Comparison of ENCODE assay signal across 9 cellular contexts in the genomic region with DNA sequence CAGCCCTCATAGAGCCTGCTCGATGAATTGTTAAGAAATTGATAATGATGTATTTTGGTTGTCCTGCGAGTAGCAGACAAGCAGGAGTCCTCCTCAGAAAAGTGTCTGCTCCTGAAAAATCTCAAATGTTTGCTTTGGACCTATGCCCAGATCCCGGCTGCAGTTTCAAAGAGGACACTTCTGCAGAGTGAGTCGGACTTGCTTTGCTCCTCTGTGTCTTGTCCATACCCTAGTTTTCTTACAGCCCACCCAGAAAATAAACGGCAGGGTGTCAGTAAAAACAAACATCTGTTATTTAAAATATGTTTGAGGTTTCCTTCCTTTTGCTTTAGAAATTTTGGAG. TPM values are rescaled to one million over a fixed set of nuclear protein-coding genes. Genes with fewer than 3 reads are reported as not detected.
DNase-seq lines count a peak whose midpoint lies in the region; ATAC-seq and TF ChIP-seq lines count a peak whose summit lies in the region.
"Had no signal": no experiment of that assay in that cellular context is flagged by ENCODE, and none has a peak within 500 bp of the region (broad histone marks: within the 10 kb centered on the region; RNA-seq: fewer than 3 reads in every experiment).

No MANE protein-coding gene starts in this region.

- H3K4me3 Mint-ChIP-seq in stimulated activated effector memory CD8-positive, alpha-beta T cell treated with anti-CD3 and anti-CD28 coated beads, Interleukin-12 subunit alpha, Interleukin-12 subunit beta, amount 100 ng/mL, for 72 hours, result peak overlapping the region; percentile 89

- peaks cover 72% of the 10 kb centered on the region for H3K79me2 ChIP-seq in fibroblast of lung (ENCODE audit: control insufficient read depth, insufficient read depth, low read length)

- no peak overlapping the region for H3K27ac Mint-ChIP-seq in stimulated activated effector memory CD8-positive, alpha-beta T cell treated with anti-CD3 and anti-CD28 coated beads, Interleukin-12 subunit alpha, Interleukin-12 subunit beta, amount 100 ng/mL, for 72 hours

- H3K9ac ChIP-seq in fibroblast of lung (ENCODE audit: insufficient read depth, low read length), result no peak overlapping the region
- H3K9ac ChIP-seq: KMS-11 had no signal

- H2AFZ ChIP-seq in fibroblast of lung (ENCODE audit: low read length), result no peak overlapping the region

- H3K27ac ChIP-seq in fibroblast of lung (ENCODE audit: insufficient read depth, low read length), result peak overlapping the region; percentile 98
- H3K27ac ChIP-seq: KMS-11 had no signal

- H3K4me1 Mint-ChIP-seq in stimulated activated effector memory CD8-positive, alpha-beta T cell treated with anti-CD3 and anti-CD28 coated beads, Interleukin-12 subunit alpha, Interleukin-12 subunit beta, amount 100 ng/mL, for 72 hours, result peaks cover 70% of the 10 kb centered on the region

- peak; percentile 46 for DNase-seq in SIG-M5 treated with dmso at 0.1 percent for 504 hours (lab: John Stamatoyannopoulos, UW; ENCODE audit: unreplicated experiment)
- DNase-seq in SIG-M5 (lab: John Stamatoyannopoulos, UW), result no peak
- DNase-seq in fibroblast of lung (ENCODE audit: low read depth in 2 of 2), result peak; percentile 73 to 77
- DNase-seq in stimulated activated effector memory CD8-positive, alpha-beta T cell treated with anti-CD3 and anti-CD28 coated beads, Interleukin-12 subunit alpha, Interleukin-12 subunit beta, amount 100 ng/mL, for 72 hours (ENCODE audit: low spot score in 2 of 2), result no peak
- no peak for DNase-seq in GOT3 (lab: John Stamatoyannopoulos, UW)
- no peak for DNase-seq in GM20000 (ENCODE audit: low spot score)
- DNase-seq in nucleus accumbens (lab: John Stamatoyannopoulos, UW), result no peak

- peak overlapping the region; percentile 66 to 93 (median 84) for H3K4me3 ChIP-seq in fibroblast of lung (replicated peaks in 1 of 4; ENCODE audit: control extremely low read depth in 1 of 4, insufficient read depth in 1 of 4, low read depth in 3 of 4, low read length in 4 of 4)

- no peaks in the 10 kb centered on the region for H3K27me3 ChIP-seq in fibroblast of lung (ENCODE audit: control insufficient read depth, insufficient read depth, low read length)

- H3K4me1 ChIP-seq in fibroblast of lung (ENCODE audit: control insufficient read depth, extremely low read depth, insufficient read depth, low read length), result peaks cover 32% of the 10 kb centered on the region

- peaks cover 67% of the 10 kb centered on the region for H3K36me3 Mint-ChIP-seq in stimulated activated effector memory CD8-positive, alpha-beta T cell treated with anti-CD3 and anti-CD28 coated beads, Interleukin-12 subunit alpha, Interleukin-12 subunit beta, amount 100 ng/mL, for 72 hours

- H3K9me3 ChIP-seq in fibroblast of lung (ENCODE audit: control insufficient read depth, insufficient read depth, low read depth, low read length), result no peaks in the 10 kb centered on the region

- H3K9me3 Mint-ChIP-seq in stimulated activated effector memory CD8-positive, alpha-beta T cell treated with anti-CD3 and anti-CD28 coated beads, Interleukin-12 subunit alpha, Interleukin-12 subunit beta, amount 100 ng/mL, for 72 hours, result no peaks in the 10 kb centered on the region

- no peak for TF ChIP-seq CTCF in fibroblast of lung (conservative IDR thresholded peaks at IDR 0.05 in 1 of 2, IDR thresholded peaks at IDR 0.05 in 1 of 2; ENCODE audit: low read depth in 1 of 2, low read length in 2 of 2)
- TF ChIP-seq CTCF in GM20000 (IDR thresholded peaks at IDR 0.05; ENCODE audit: extremely low read depth, missing control alignments), result no peak

- no peaks in the 10 kb centered on the region for H4K20me1 ChIP-seq in fibroblast of lung (ENCODE audit: control insufficient read depth, extremely low read depth, insufficient read depth, low read length)

- ATAC-seq in stimulated activated effector memory CD8-positive, alpha-beta T cell treated with anti-CD3 and anti-CD28 coated beads, Interleukin-12 subunit alpha, Interleukin-12 subunit beta, amount 100 ng/mL, for 72 hours, result no peak

- peak overlapping the region; percentile 82 for H3K4me2 ChIP-seq in fibroblast of lung (ENCODE audit: extremely low read depth, insufficient read depth, low read length)
- H3K4me2 ChIP-seq: KMS-11 had no signal

- no peaks in the 10 kb centered on the region for H3K36me3 ChIP-seq in fibroblast of lung (ENCODE audit: control insufficient read depth, insufficient read depth, low read length)

TF ChIP-seq in PFSK-1, 5 proteins besides CTCF, POLR2A, EP300 and RAD21:
- TF ChIP-seq TAF1 (IDR thresholded peaks at IDR 0.05; ENCODE audit: borderline replicate concordance, insufficient read depth, low read length), result no peak
- no peak for TF ChIP-seq FOXP2 (optimal IDR thresholded peaks at IDR 0.05; ENCODE audit: borderline replicate concordance, extremely low read depth, extremely low read length, insufficient read depth)
- peak; percentile 24; the same call in 1 of the 2 replicates for TF ChIP-seq POLR2AphosphoS5 (IDR thresholded peaks at IDR 0.05; ENCODE audit: low read depth, low read length)

RNA-seq across cellular contexts. Expression of a gene that starts 2.8 kb away (rescaled TPM):
- polyA plus RNA-seq in PFSK-1 (2012; ENCODE audit: insufficient read length, low read depth), result 256 TPM
- 136 and 141 TPM in 2 replicates for total RNA-seq in fibroblast of lung
- polyA plus RNA-seq in fibroblast of lung, result 599 and 750 TPM in 2 replicates
- 1,283 and 1,489 TPM in 2 replicates for polyA plus RNA-seq in fibroblast of lung (2012)
- 47.8 and 52.6 TPM in 2 replicates for polyA minus RNA-seq in fibroblast of lung (ENCODE audit: low replicate concordance)

RNA-seq across cellular contexts. Expression of a gene that starts 46.0 kb away (rescaled TPM):
- 1,164 TPM for polyA plus RNA-seq in PFSK-1 (2012; ENCODE audit: insufficient read length, low read depth)
- 21.3 and 55.8 TPM in 2 replicates for total RNA-seq in fibroblast of lung
- 1,144 and 1,638 TPM in 2 replicates for polyA plus RNA-seq in fibroblast of lung
- 1,472 and 1,736 TPM in 2 replicates for polyA plus RNA-seq in fibroblast of lung (2012)
- 1,039 and 1,175 TPM in 2 replicates for polyA minus RNA-seq in fibroblast of lung (ENCODE audit: low replicate concordance)

Comparison
In these comparisons a context has a peak if more than half of its experiments do, and no peak if none do; other contexts are left out.
1. DNase-seq: peak in SIG-M5 treated with dmso at 0.1 percent for 504 hours (single experiment) and fibroblast of lung (2 of 2); none in SIG-M5 (single experiment), stimulated activated effector memory CD8-positive, alpha-beta T cell treated with anti-CD3 and anti-CD28 coated beads, Interleukin-12 subunit alpha, Interleukin-12 subunit beta, amount 100 ng/mL, for 72 hours (0 of 2), GOT3 (single experiment), GM20000 (single experiment) and nucleus accumbens (0 of 56).